In genomic region chr9:137905740-137906139, GRCh38 we compare ENCODE assay signal across 15 cellular contexts. TPM values are rescaled to one million over a fixed set of nuclear protein-coding genes. Genes with fewer than 3 reads are reported as not detected.
DNase-seq lines count a peak whose midpoint lies in the region; ATAC-seq and TF ChIP-seq lines count a peak whose summit lies in the region.
"Had no signal": no experiment of that assay in that cellular context is flagged by ENCODE, and none has a peak within 500 bp of the region (broad histone marks: within the 10 kb centered on the region; RNA-seq: fewer than 3 reads in every experiment).

No MANE protein-coding gene starts in this region.

- no peaks in the 10 kb centered on the region for H3K27me3 ChIP-seq in SK-N-SH (ENCODE audit: insufficient read depth)
- no peaks in the 10 kb centered on the region for H3K27me3 ChIP-seq in GM23338 (ENCODE audit: insufficient read depth)
- no peaks in the 10 kb centered on the region for H3K27me3 ChIP-seq in mammary epithelial cell (ENCODE audit: insufficient read depth, low read length)

- H3K9me3 Mint-ChIP-seq in GM23338 (no peaks in the 10 kb centered on the region), type B pancreatic cell (no peaks in the 10 kb centered on the region), progenitor cell of endocrine pancreas (ENCODE audit: low read depth) (no peaks in the 10 kb centered on the region)
- H3K9me3 Mint-ChIP-seq: CD8-positive, alpha-beta T cell had no signal

- H3K4me3 Mint-ChIP-seq in GM23338, result no peak overlapping the region
- no peak overlapping the region for H3K4me3 Mint-ChIP-seq in type B pancreatic cell
- no peak overlapping the region for H3K4me3 Mint-ChIP-seq in progenitor cell of endocrine pancreas (ENCODE audit: low read depth)
- H3K4me3 Mint-ChIP-seq: CD14-positive monocyte; CD8-positive, alpha-beta T cell; IgD-negative memory B cell had no signal

- H3K4me1 Mint-ChIP-seq in GM23338, result no peaks in the 10 kb centered on the region; the same call in 2 of the 3 replicates
- H3K4me1 Mint-ChIP-seq in type B pancreatic cell (ENCODE audit: unreplicated experiment), result no peaks in the 10 kb centered on the region
- no peaks in the 10 kb centered on the region for H3K4me1 Mint-ChIP-seq in progenitor cell of endocrine pancreas (ENCODE audit: low read depth)
- H3K4me1 Mint-ChIP-seq: CD14-positive monocyte, IgD-negative memory B cell had no signal

- peaks cover 4% of the 10 kb centered on the region; the same call in 2 of the 3 replicates for H3K36me3 Mint-ChIP-seq in GM23338 (ENCODE audit: low read depth)
- H3K36me3 Mint-ChIP-seq in type B pancreatic cell, result no peaks in the 10 kb centered on the region
- no peaks in the 10 kb centered on the region for H3K36me3 Mint-ChIP-seq in progenitor cell of endocrine pancreas (ENCODE audit: insufficient read depth)
- H3K36me3 Mint-ChIP-seq: CD14-positive monocyte; CD8-positive, alpha-beta T cell; IgD-negative memory B cell had no signal

- H3K27me3 Mint-ChIP-seq in GM23338 (ENCODE audit: insufficient read depth, low read depth, poor library complexity) (no peaks in the 10 kb centered on the region), type B pancreatic cell (peaks cover 8% of the 10 kb centered on the region), progenitor cell of endocrine pancreas (peaks cover 3% of the 10 kb centered on the region)

- POLR2A ChIA-PET in SK-N-SH (lab: Yijun Ruan, JAX), result no interaction called here

- no peaks in the 10 kb centered on the region for H3K79me2 ChIP-seq in SK-N-SH (ENCODE audit: insufficient read depth)
- no peaks in the 10 kb centered on the region; the same call in 1 of the 2 replicates for H3K79me2 ChIP-seq in GM23338 (replicated peaks; ENCODE audit: insufficient read depth)
- H3K79me2 ChIP-seq in mammary epithelial cell (ENCODE audit: insufficient read depth, low read length), result no peaks in the 10 kb centered on the region

- H3K9me3 ChIP-seq in SK-N-SH, result no peaks in the 10 kb centered on the region
- H3K9me3 ChIP-seq in mammary epithelial cell (replicated peaks; ENCODE audit: insufficient read depth, low read length), result no peaks in the 10 kb centered on the region

- TF ChIP-seq CTCF in SK-N-SH (IDR thresholded peaks at IDR 0.05), result no peak
- TF ChIP-seq CTCF in GM23338 (conservative IDR thresholded peaks at IDR 0.05; ENCODE audit: low read depth in 2 of 2), result no peak
- TF ChIP-seq CTCF in type B pancreatic cell (conservative IDR thresholded peaks at IDR 0.05), result no peak
- TF ChIP-seq CTCF in progenitor cell of endocrine pancreas (IDR thresholded peaks at IDR 0.05; ENCODE audit: unreplicated experiment), result no peak
- no peak for TF ChIP-seq CTCF in mammary epithelial cell (conservative IDR thresholded peaks at IDR 0.05 in 1 of 2, IDR thresholded peaks at IDR 0.05 in 1 of 2; ENCODE audit: extremely low read depth in 1 of 2, insufficient read depth in 1 of 2, low read depth in 1 of 2, low read length in 2 of 2)

- H2AFZ ChIP-seq in SK-N-SH (ENCODE audit: low read depth), result no peak overlapping the region
- H2AFZ ChIP-seq in GM23338, result no peak overlapping the region
- H2AFZ ChIP-seq in mammary epithelial cell (ENCODE audit: low read depth, low read length), result no peak overlapping the region

- H3K27ac ChIP-seq in SK-N-SH (ENCODE audit: low read depth in 2 of 2, low read length in 1 of 2) (no peak overlapping the region), GM23338 (ENCODE audit: low read depth) (0 out of 2 replicates have a peak overlapping the region, but pooled peaks have one; percentile 55), mammary epithelial cell (ENCODE audit: insufficient read depth, low read depth, low read length) (no peak overlapping the region)
- H3K27ac ChIP-seq: 22Rv1 had no signal

- ATAC-seq in SK-N-SH treated with all-trans-retinoic acid at 6 μM for 48 hours, result no peak
- ATAC-seq in GM23338, result no peak
- ATAC-seq: CD8-positive, alpha-beta T cell had no signal

- H3F3A ChIP-seq in SK-N-SH (replicated peaks; ENCODE audit: insufficient read depth) (no peaks in the 10 kb centered on the region), GM23338 (replicated peaks; ENCODE audit: low read depth) (no peaks in the 10 kb centered on the region)

- no TSS peak for BruUV-seq in mammary epithelial cell (replicated peaks; lab: Mats Ljungman, UMichigan)

- TF ChIP-seq RAD21 in SK-N-SH (IDR thresholded peaks at IDR 0.05; ENCODE audit: low read length), result no peak

- H3K4me2 ChIP-seq in SK-N-SH (no peak overlapping the region), GM23338 (no peak overlapping the region), mammary epithelial cell (ENCODE audit: insufficient read depth, low read depth, low read length) (no peak overlapping the region)

- H3K9ac ChIP-seq in SK-N-SH, result no peak overlapping the region
- H3K9ac ChIP-seq in mammary epithelial cell (ENCODE audit: insufficient read depth, low read length), result no peak overlapping the region

- CTCF ChIA-PET in SK-N-SH (lab: Yijun Ruan, JAX), result no interaction called here
- CTCF ChIA-PET in mammary epithelial cell (lab: Charles Lee; ENCODE audit: low non-redundant PET), result no interaction called here

- H3K36me3 ChIP-seq in SK-N-SH (replicated peaks in 1 of 2; ENCODE audit: control insufficient read depth in 1 of 2, insufficient read depth in 2 of 2, low read length in 1 of 2) (no peaks in the 10 kb centered on the region), GM23338 (ENCODE audit: insufficient read depth) (no peaks in the 10 kb centered on the region), mammary epithelial cell (ENCODE audit: insufficient read depth, low read length) (no peaks in the 10 kb centered on the region)

- H3K27ac Mint-ChIP-seq in GM23338 (no peak overlapping the region), type B pancreatic cell (no peak overlapping the region), progenitor cell of endocrine pancreas (no peak overlapping the region)
- H3K27ac Mint-ChIP-seq: CD14-positive monocyte; CD8-positive, alpha-beta T cell; IgD-negative memory B cell had no signal

- intact Hi-C loops in mammary epithelial cell (cut with micrococcal nuclease), result no loop called here

- WGBS in SK-N-SH (ENCODE audit: low lambda C conversion rate), result 38% methylated on average over 5 of the region's 5 CpGs
- 53% methylated on average over 5 of the region's 5 CpGs for WGBS in mammary epithelial cell (ENCODE audit: low coverage, missing lambda C conversion rate)

- dilution Hi-C loops in mammary epithelial cell (cut with HindIII; ENCODE audit: low sequenced_read_pairs), result no loop called here

- in situ Hi-C loops in mammary epithelial cell (cut with MboI; ENCODE audit: low sequenced_read_pairs in 2 of 2), result no loop called here

- H4K20me1 ChIP-seq in SK-N-SH (ENCODE audit: insufficient read depth) (no peaks in the 10 kb centered on the region), GM23338 (replicated peaks; ENCODE audit: insufficient read depth) (peaks cover 6% of the 10 kb centered on the region; the same call in 1 of the 2 replicates), mammary epithelial cell (ENCODE audit: insufficient read depth, low read length) (no peaks in the 10 kb centered on the region)

- H3K4me3 ChIP-seq in SK-N-SH (ENCODE audit: low read depth in 2 of 2, low read length in 1 of 2), result no peak overlapping the region
- H3K4me3 ChIP-seq in GM23338, result no peak overlapping the region
- no peak overlapping the region for H3K4me3 ChIP-seq in mammary epithelial cell (replicated peaks in 1 of 3; ENCODE audit: insufficient read depth in 1 of 3, low read depth in 2 of 3, low read length in 3 of 3)

- no peak for TF ChIP-seq EP300 in SK-N-SH (IDR thresholded peaks at IDR 0.05; ENCODE audit: borderline replicate concordance in 1 of 2, low read depth in 1 of 2, low read length in 1 of 2)

- H3K4me1 ChIP-seq in SK-N-SH (ENCODE audit: control insufficient read depth in 1 of 2, insufficient read depth in 2 of 2, low read depth in 1 of 2, low read length in 1 of 2) (no peaks in the 10 kb centered on the region), GM23338 (ENCODE audit: insufficient read depth) (no peaks in the 10 kb centered on the region), mammary epithelial cell (ENCODE audit: insufficient read depth, low read length) (no peaks in the 10 kb centered on the region)

- DNase-seq in SK-N-SH, result peak; percentile 6
- no peak for DNase-seq in GM23338 (ENCODE audit: low spot score)
- DNase-seq in iPS-NIHi7 (ENCODE audit: extremely low spot score), result peak; percentile 18
- DNase-seq in type B pancreatic cell (ENCODE audit: extremely low spot score, unreplicated experiment), result peak; percentile 32
- no peak for DNase-seq in progenitor cell of endocrine pancreas (ENCODE audit: low spot score, unreplicated experiment)
- no peak for DNase-seq in mammary epithelial cell
- DNase-seq: CD8-positive, alpha-beta T cell; COR-L47; DND-41; GF-D8 had no signal

- H3K9me2 ChIP-seq in SK-N-SH (no peaks in the 10 kb centered on the region), GM23338 (ENCODE audit: insufficient read depth) (no peaks in the 10 kb centered on the region)

TF ChIP-seq in SK-N-SH, 30 proteins besides CTCF, POLR2A, EP300 and RAD21 (continues in another document):
- TF ChIP-seq ELF1 (IDR thresholded peaks at IDR 0.05), result no peak
- no peak for TF ChIP-seq FOXJ3 (CRISPR knock-in tag; IDR thresholded peaks at IDR 0.05)
- TF ChIP-seq NRF1 (IDR thresholded peaks at IDR 0.05; ENCODE audit: low read depth, low read length), result no peak
- TF ChIP-seq GABPA (IDR thresholded peaks at IDR 0.05; ENCODE audit: low read depth), result no peak
- no peak for TF ChIP-seq TEAD4 (IDR thresholded peaks at IDR 0.05; ENCODE audit: borderline replicate concordance, insufficient read depth)

TF ChIP-seq in GM23338, 12 proteins besides CTCF, POLR2A, EP300 and RAD21 (continues in another document):
- TF ChIP-seq POLR2AphosphoS5 (IDR thresholded peaks at IDR 0.05; ENCODE audit: low read depth), result no peak
- no peak for TF ChIP-seq EZH2 (IDR thresholded peaks at IDR 0.05; ENCODE audit: low read depth, unreplicated experiment)
- TF ChIP-seq STAT1 (IDR thresholded peaks at IDR 0.05; ENCODE audit: unreplicated experiment), result no peak

RNA-seq across cellular contexts. Expression of gene CACNA1B, which starts 28.2 kb away (rescaled TPM):
- polyA plus RNA-seq in SK-N-SH (2012; rRNA removed) (0.03 and 0.05 TPM in 2 replicates), GM23338 (2016; fragmentation: Nextera tagmentation; extraction: Ambion mirVana) (1.1 and 1.2 TPM in 2 replicates), mammary epithelial cell (not detected)
- polyA plus RNA-seq in SK-N-SH (2012; cell fraction: cytosol; rRNA removed), result 0.05 and 0.16 TPM in 2 replicates
- 0.17 and 0.28 TPM in 2 replicates for polyA plus RNA-seq in SK-N-SH (2012; cell fraction: nucleus; rRNA removed)
- 8.0 and 10.4 TPM in 2 replicates for total RNA-seq in GM23338 (2014; rRNA removed; shearing (Covaris generic))
- total RNA-seq in type B pancreatic cell (ENCODE audit: low replicate concordance) (2.4 and 3.2 TPM in 2 replicates), progenitor cell of endocrine pancreas (2.1 and 2.4 TPM in 2 replicates), mammary epithelial cell (under 1 TPM; under 0.01 to 0.09 TPM)
- polyA minus RNA-seq in mammary epithelial cell, result not detected
- total RNA-seq: CD8-positive, alpha-beta T cell; HT-29 had no signal
- polyA plus RNA-seq: CD14-positive monocyte, IgD-negative memory B cell had no signal

Comparison
In these comparisons a context has a peak if more than half of its experiments do, and no peak if none do; other contexts are left out.
1. DNase-seq: peak in SK-N-SH (single experiment), iPS-NIHi7 (single experiment) and type B pancreatic cell (single experiment); none in GM23338 (single experiment), progenitor cell of endocrine pancreas (single experiment) and mammary epithelial cell (single experiment).